In the genomic region with DNA sequence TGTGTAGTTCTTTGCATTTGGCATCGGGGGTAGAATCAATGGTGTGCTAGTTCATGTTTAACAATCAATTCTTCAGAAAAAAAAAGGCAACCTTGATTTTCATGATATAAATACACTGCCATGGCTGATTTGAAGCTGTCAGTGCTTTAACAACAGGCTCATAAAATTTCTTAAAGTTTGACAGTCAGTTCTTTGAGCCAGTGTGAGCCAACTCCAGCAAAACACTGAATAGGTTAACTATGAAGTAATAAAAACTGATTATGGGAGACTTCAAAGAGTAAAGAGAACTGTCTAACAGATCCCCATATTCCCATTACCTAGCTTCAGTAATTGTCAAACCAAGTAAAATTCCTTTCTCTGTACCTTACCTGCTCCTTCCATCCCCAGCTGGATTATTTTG, we compare ENCODE assay signal across 17 cellular contexts.
A peak's percentile ranks its signal among the peaks of the same experiment; 100 is the strongest.
DNase-seq lines count a peak whose midpoint lies in the region; TF ChIP-seq lines count a peak whose summit lies in the region.
"Had no signal": no experiment of that assay in that cellular context is flagged by ENCODE, and none has a peak within 500 bp of the region (broad histone marks: within the 10 kb centered on the region; RNA-seq: fewer than 3 reads in every experiment).

No MANE protein-coding gene starts in this region.

- peaks cover 14% of the 10 kb centered on the region for H3K4me1 Mint-ChIP-seq in Caco-2 (ENCODE audit: low read depth, unreplicated experiment)
- H3K4me1 Mint-ChIP-seq: CD14-positive monocyte had no signal

- H3K9me3 ChIP-seq in Caco-2 = no peaks in the 10 kb centered on the region

- no peaks in the 10 kb centered on the region for H3K36me3 Mint-ChIP-seq in Caco-2 (ENCODE audit: insufficient read depth, unreplicated experiment)
- H3K36me3 Mint-ChIP-seq: CD14-positive monocyte; CD8-positive, alpha-beta T cell had no signal

- H3K4me3 ChIP-seq in Caco-2 (ENCODE audit: low read depth, low read length) = no peak overlapping the region

- POLR2A ChIA-PET in Caco-2 (lab: Charles Lee) = no interaction called here

- no peaks in the 10 kb centered on the region for H3K27me3 Mint-ChIP-seq in Caco-2 (ENCODE audit: insufficient read depth, unreplicated experiment)
- H3K27me3 Mint-ChIP-seq: B cell had no signal

- no TSS peak for BruUV-seq in Caco-2 (replicated peaks; lab: Mats Ljungman, UMichigan)

- intact Hi-C loops in Caco-2 (cut with micrococcal nuclease; ENCODE audit: unreplicated experiment) = no loop called here

- H3K4me1 ChIP-seq in Caco-2 = 0 out of 2 replicates have a peak, but pooled peaks cover 5% of the 10 kb centered on the region

- H3K27me3 ChIP-seq in Caco-2 (replicated peaks; ENCODE audit: control insufficient read depth, insufficient read depth, low read length) = no peaks in the 10 kb centered on the region

- CTCF ChIA-PET in Caco-2 (lab: Charles Lee) = no interaction called here

- peak overlapping the region; percentile 6 for H3K4me3 Mint-ChIP-seq in Caco-2 (ENCODE audit: unreplicated experiment)
- H3K4me3 Mint-ChIP-seq: B cell; CD14-positive monocyte; CD8-positive, alpha-beta T cell; HFFc6 had no signal

- TF ChIP-seq CTCF in Caco-2 (IDR thresholded peaks at IDR 0.05; ENCODE audit: insufficient read depth in 1 of 2, low read depth in 1 of 2, low read length in 1 of 2, severe bottlenecking in 1 of 2, unreplicated experiment in 1 of 2) (no peak), VCaP (conservative IDR thresholded peaks at IDR 0.05) (no peak)

- no peaks in the 10 kb centered on the region for H3K9me3 Mint-ChIP-seq in Caco-2 (ENCODE audit: unreplicated experiment)
- H3K9me3 Mint-ChIP-seq: CD14-positive monocyte had no signal

- H3K36me3 ChIP-seq in Caco-2 (ENCODE audit: control insufficient read depth, insufficient read depth, low read length) = no peaks in the 10 kb centered on the region

- H3K27ac ChIP-seq in VCaP = peak overlapping the region; percentile 18; the same call in 1 of the 2 replicates

- DNase-seq in Caco-2 (no peak), left kidney (ENCODE audit: low read depth, low spot score) (peak; percentile 10), renal cortical epithelial cell (ENCODE audit: low read depth) (peak; percentile 31), DMS53 (lab: John Stamatoyannopoulos, UW) (no peak), NCI-H1436 (lab: John Stamatoyannopoulos, UW) (no peak), DMS79 (lab: John Stamatoyannopoulos, UW) (no peak)
- DNase-seq: CD8-positive, alpha-beta T cell; DMS 273 treated with DMSO at 0.1 percent for 48 hours; DMS79 treated with DMSO at 0.1 percent for 48 hours; GDM1; HCEC 1CT; HFFc6; IMR-90; KBM-7 had no signal

- no peak overlapping the region for H3K27ac Mint-ChIP-seq in Caco-2 (ENCODE audit: unreplicated experiment)
- H3K27ac Mint-ChIP-seq: B cell; CD14-positive monocyte; CD8-positive, alpha-beta T cell; HFFc6 had no signal

Comparison
In these comparisons a context has a peak if more than half of its experiments do, and no peak if none do; other contexts are left out.
1. DNase-seq: peak in left kidney (single experiment) and renal cortical epithelial cell (single experiment); none in Caco-2 (0 of 2), DMS53 (single experiment), NCI-H1436 (single experiment) and DMS79 (single experiment).